1 cellular context compared by ENCODE assay signal in genomic region chr17:50719144-50719923, GRCh38.
TF ChIP-seq lines count a peak whose summit lies in the region.

Gene LUC7L3, plus strand, starts transcription at chr17:50719603. Its CDS starts 130 bp downstream, at chr17:50719733.

TF ChIP-seq in HepG2, 621 proteins besides CTCF, POLR2A, EP300 and RAD21 (continued from another document and continues in another):
- peak; percentile 62; the same call in 1 of the 2 replicates for TF ChIP-seq TFDP1 (CRISPR knock-in tag; IDR thresholded peaks at IDR 0.05; ENCODE audit: borderline replicate concordance)
- peak; percentile 97 for TF ChIP-seq ZBTB25 (CRISPR knock-in tag; IDR thresholded peaks at IDR 0.05)
- TF ChIP-seq MED1 (CRISPR knock-in tag; IDR thresholded peaks at IDR 0.05) = peak; percentile 76
- TF ChIP-seq KDM3A (CRISPR knock-in tag; IDR thresholded peaks at IDR 0.05; ENCODE audit: low read depth) = peak; percentile 63; the same call in 1 of the 2 replicates
- TF ChIP-seq AKNA (CRISPR knock-in tag; IDR thresholded peaks at IDR 0.05; ENCODE audit: borderline replicate concordance) = peak; percentile 25; the same call in 1 of the 2 replicates
- TF ChIP-seq ZNF614 (CRISPR knock-in tag; IDR thresholded peaks at IDR 0.05; ENCODE audit: borderline replicate concordance) = no peak; the same call in 1 of the 2 replicates
- peak; percentile 86 for TF ChIP-seq ZNF138 (CRISPR knock-in tag; IDR thresholded peaks at IDR 0.05; ENCODE audit: low read depth)
- 0 out of 2 replicates have a peak, but pooled peaks have one; percentile 78 for TF ChIP-seq NR3C1 (CRISPR knock-in tag; IDR thresholded peaks at IDR 0.05)
- no peak for TF ChIP-seq ZBTB10 (CRISPR knock-in tag; IDR thresholded peaks at IDR 0.05; ENCODE audit: borderline replicate concordance)
- TF ChIP-seq CHD4 (IDR thresholded peaks at IDR 0.05; ENCODE audit: borderline replicate concordance, low read length) = no peak
- no peak for TF ChIP-seq ZNF577 (CRISPR knock-in tag; IDR thresholded peaks at IDR 0.05; ENCODE audit: borderline replicate concordance, low read depth)
- peak; percentile 97 for TF ChIP-seq YEATS4 (CRISPR knock-in tag; IDR thresholded peaks at IDR 0.05; ENCODE audit: borderline replicate concordance)
- TF ChIP-seq RBAK (CRISPR knock-in tag; IDR thresholded peaks at IDR 0.05) = no peak
- TF ChIP-seq REL (CRISPR knock-in tag; conservative IDR thresholded peaks at IDR 0.05) = 0 out of 2 replicates have a peak, but pooled peaks have one; percentile 57
- peak; percentile 49; the same call in 1 of the 2 replicates for TF ChIP-seq ZNF609 (CRISPR knock-in tag; IDR thresholded peaks at IDR 0.05; ENCODE audit: borderline replicate concordance)
- 0 out of 2 replicates have a peak, but pooled peaks have one; percentile 86 for TF ChIP-seq KDM4B (CRISPR knock-in tag; IDR thresholded peaks at IDR 0.05)
- peak; percentile 89 for TF ChIP-seq SRSF1 (optimal IDR thresholded peaks at IDR 0.05; ENCODE audit: low read depth, low read length)
- peak; percentile 87 for TF ChIP-seq ZNF350 (CRISPR knock-in tag; IDR thresholded peaks at IDR 0.05; ENCODE audit: borderline replicate concordance, low read depth)
- TF ChIP-seq ZNF615 (CRISPR knock-in tag; IDR thresholded peaks at IDR 0.05; ENCODE audit: borderline replicate concordance) = no peak
- peak; percentile 98 for TF ChIP-seq NFATC3 (CRISPR knock-in tag; IDR thresholded peaks at IDR 0.05)
- peak; percentile 62; the same call in 1 of the 2 replicates for TF ChIP-seq GZF1 (CRISPR knock-in tag; IDR thresholded peaks at IDR 0.05)
- TF ChIP-seq ZNF670 (CRISPR knock-in tag; IDR thresholded peaks at IDR 0.05; ENCODE audit: borderline replicate concordance) = no peak
- peak; percentile 43; the same call in 1 of the 2 replicates for TF ChIP-seq ZNF264 (CRISPR knock-in tag; IDR thresholded peaks at IDR 0.05)
- peak; percentile 90 for TF ChIP-seq XRCC5 (optimal IDR thresholded peaks at IDR 0.05; ENCODE audit: low read length)
- peak; percentile 97 for TF ChIP-seq MTF2 (CRISPR knock-in tag; IDR thresholded peaks at IDR 0.05; ENCODE audit: borderline replicate concordance)
- peak; percentile 94 for TF ChIP-seq GABPB1 (CRISPR knock-in tag; IDR thresholded peaks at IDR 0.05)
- peak; percentile 79; the same call in 1 of the 2 replicates for TF ChIP-seq NAIF1 (CRISPR knock-in tag; IDR thresholded peaks at IDR 0.05; ENCODE audit: borderline replicate concordance)
- peak; percentile 93 for TF ChIP-seq ETV6 (CRISPR knock-in tag; conservative IDR thresholded peaks at IDR 0.05)
- no peak for TF ChIP-seq PREB (CRISPR knock-in tag; IDR thresholded peaks at IDR 0.05)
- peak; percentile 83 for TF ChIP-seq SAFB2 (CRISPR knock-in tag; IDR thresholded peaks at IDR 0.05; ENCODE audit: borderline replicate concordance, low read depth)
- peak; percentile 94 for TF ChIP-seq ZBTB2 (CRISPR knock-in tag; IDR thresholded peaks at IDR 0.05; ENCODE audit: low read depth)
- TF ChIP-seq ZNF782 (CRISPR knock-in tag; IDR thresholded peaks at IDR 0.05; ENCODE audit: borderline replicate concordance) = peak; percentile 92; the same call in 1 of the 2 replicates
- no peak; the same call in 1 of the 2 replicates for TF ChIP-seq STAG1 (CRISPR knock-in tag; IDR thresholded peaks at IDR 0.05)
- TF ChIP-seq IRF9 (CRISPR knock-in tag; IDR thresholded peaks at IDR 0.05; ENCODE audit: borderline replicate concordance) = peak; percentile 95; the same call in 1 of the 2 replicates
- peak; percentile 97; the same call in 1 of the 2 replicates for TF ChIP-seq MYNN (CRISPR knock-in tag; IDR thresholded peaks at IDR 0.05; ENCODE audit: low read depth)
- peak; percentile 97 for TF ChIP-seq FOXC1 (CRISPR knock-in tag; IDR thresholded peaks at IDR 0.05; ENCODE audit: borderline replicate concordance)
- peak; percentile 98 for TF ChIP-seq KAT8 (CRISPR knock-in tag; IDR thresholded peaks at IDR 0.05)
- no peak for TF ChIP-seq ZNF10 (CRISPR knock-in tag; IDR thresholded peaks at IDR 0.05; ENCODE audit: borderline replicate concordance, low read depth)
- peak; percentile 77 for TF ChIP-seq ZSCAN25 (CRISPR knock-in tag; IDR thresholded peaks at IDR 0.05)
- no peak for TF ChIP-seq FLYWCH1 (CRISPR knock-in tag; IDR thresholded peaks at IDR 0.05)
- peak; percentile 62; the same call in 1 of the 2 replicates for TF ChIP-seq CENPBD1 (CRISPR knock-in tag; IDR thresholded peaks at IDR 0.05; ENCODE audit: borderline replicate concordance, low read depth)
- peak; percentile 81; the same call in 1 of the 3 replicates for TF ChIP-seq MXI1 (IDR thresholded peaks at IDR 0.05; ENCODE audit: borderline replicate concordance, low read depth, low read length)
